Comparison of ENCODE assay signal across 8 cellular contexts in genomic region chr6:27865952-27866369, GRCh38. TPM values are rescaled to one million over a fixed set of nuclear protein-coding genes. Genes with fewer than 3 reads are reported as not detected.
DNase-seq lines count a peak whose midpoint lies in the region; ATAC-seq and TF ChIP-seq lines count a peak whose summit lies in the region.

No MANE protein-coding gene starts in this region.

- H3K4me3 Mint-ChIP-seq in CD8-positive, alpha-beta T cell: peak overlapping the region; percentile 95
- peak overlapping the region; percentile 91 for H3K4me3 Mint-ChIP-seq in MCF 10A (ENCODE audit: unreplicated experiment)

- H3K36me3 ChIP-seq in CD8-positive, alpha-beta T cell (ENCODE audit: insufficient read depth, low read length): no peaks in the 10 kb centered on the region
- H3K36me3 ChIP-seq in OCI-LY7 (ENCODE audit: insufficient read depth, low read length) (no peaks in the 10 kb centered on the region), lower lobe of right lung (no peaks in the 10 kb centered on the region), tibial nerve (no peaks in the 10 kb centered on the region)

- peaks cover 41% of the 10 kb centered on the region for H3K4me1 Mint-ChIP-seq in CD8-positive, alpha-beta T cell (ENCODE audit: low read depth)
- no peaks in the 10 kb centered on the region for H3K4me1 Mint-ChIP-seq in MCF 10A (ENCODE audit: insufficient read depth, unreplicated experiment)

- DNase-seq in CD8-positive, alpha-beta T cell: peak in 4 of 7 experiments; percentile 6 to 56 (median 24)
- DNase-seq in OCI-LY7 (ENCODE audit: low spot score): peak; percentile 92
- no peak for DNase-seq in MCF 10A (ENCODE audit: unreplicated experiment)
- no peak for DNase-seq in lower lobe of right lung
- DNase-seq in tibial nerve (ENCODE audit: low spot score in 2 of 2): no peak

- H3K9me3 ChIP-seq in CD8-positive, alpha-beta T cell (ENCODE audit: low read length): no peaks in the 10 kb centered on the region
- H3K9me3 ChIP-seq in OCI-LY7 (ENCODE audit: low read length) (no peaks in the 10 kb centered on the region), lower lobe of right lung (no peaks in the 10 kb centered on the region), tibial nerve (no peaks in the 10 kb centered on the region)

- no peak for TF ChIP-seq POLR2A in tibial nerve (IDR thresholded peaks at IDR 0.05)

- peaks cover 2% of the 10 kb centered on the region for H3K9me3 Mint-ChIP-seq in CD8-positive, alpha-beta T cell
- no peaks in the 10 kb centered on the region for H3K9me3 Mint-ChIP-seq in MCF 10A (ENCODE audit: unreplicated experiment)

- H3K27me3 ChIP-seq in CD8-positive, alpha-beta T cell (ENCODE audit: insufficient read depth, low read length): no peaks in the 10 kb centered on the region
- H3K27me3 ChIP-seq in lower lobe of right lung (ENCODE audit: low read depth): peaks cover 19% of the 10 kb centered on the region
- peaks cover 0 to 43% of the 10 kb centered on the region in 2 donors for H3K27me3 ChIP-seq in tibial nerve

- BruUV-seq in OCI-LY7 (replicated peaks; lab: Mats Ljungman, UMichigan) (no TSS peak), MCF 10A (replicated peaks; lab: Mats Ljungman, UMichigan) (no TSS peak)

- no peaks in the 10 kb centered on the region for H3K9me2 ChIP-seq in OCI-LY7 (ENCODE audit: insufficient read depth, low read length)

- H3K27ac ChIP-seq in CD8-positive, alpha-beta T cell (ENCODE audit: low read depth, low read length): peak overlapping the region; percentile 54
- H3K27ac ChIP-seq in OCI-LY7 (ENCODE audit: low read depth, low read length, poor library complexity, severe bottlenecking) (peak overlapping the region; percentile 99), lower lobe of right lung (no peak overlapping the region), tibial nerve (peak overlapping the region in 3 of 4 donors; percentile 63 to 78 (median 66))

- POLR2A ChIA-PET in CD8-positive, alpha-beta T cell (lab: Charles Lee): interaction anchor here (0.6 to 16.3 kb wide), 26 partner anchors 7 to 1845 kb away, joined by 3 to 746 read pairs (median 11); a partner anchor contains a TSS
- POLR2A ChIA-PET in OCI-LY7 (lab: Charles Lee): interaction anchor here (0.5 to 27.1 kb wide), 34 partner anchors 8 to 1840 kb away, joined by 3 to 1237 read pairs (median 6); a partner anchor contains a TSS
- POLR2A ChIA-PET in MCF 10A (lab: Yijun Ruan, JAX): interaction anchor here (0.7 to 18.7 kb wide), 46 partner anchors 8 to 1844 kb away, joined by 3 to 826 read pairs (median 6); partner anchors contain the start of gene ZKSCAN8

- H3K27me3 Mint-ChIP-seq in CD8-positive, alpha-beta T cell (ENCODE audit: low read depth): no peaks in the 10 kb centered on the region
- no peaks in the 10 kb centered on the region for H3K27me3 Mint-ChIP-seq in MCF 10A (ENCODE audit: insufficient read depth, unreplicated experiment)

- intact Hi-C loops in CD8-positive, alpha-beta T cell (cut with DNase I, micrococcal nuclease): loop anchor here (1.0 to 2.0 kb wide), 5 partner anchors 27 to 1743 kb away; partner anchors contain the start of gene ABT1 (in 1 of the 2)
- intact Hi-C loops in OCI-LY7 (cut with micrococcal nuclease; ENCODE audit: unreplicated experiment): loop anchor here (1.0 to 5.0 kb wide), 7 partner anchors 27 to 1833 kb away; a partner anchor contains a TSS
- intact Hi-C loops in MCF 10A (cut with micrococcal nuclease): loop anchor here (1.0 to 2.0 kb wide), 2 partner anchors 27 to 28 kb away; a partner anchor contains a TSS
- intact Hi-C loops in lower lobe of right lung (cut with DNase I): no loop called here

- peaks cover 14% of the 10 kb centered on the region; the same call in 1 of the 2 replicates for H3K79me2 ChIP-seq in OCI-LY7 (ENCODE audit: insufficient read depth, low read depth, low read length)

- no peak for TF ChIP-seq EP300 in tibial nerve (IDR thresholded peaks at IDR 0.05)

- ATAC-seq in CD8-positive, alpha-beta T cell: no peak
- ATAC-seq in GM21717 (IDR thresholded peaks at IDR 0.05; ENCODE audit: unreplicated experiment) (peak; percentile 11), lower lobe of right lung (peak; percentile 2 to 17), GM19397 (IDR thresholded peaks at IDR 0.05; ENCODE audit: unreplicated experiment) (no peak), GM18870 (IDR thresholded peaks at IDR 0.05; ENCODE audit: unreplicated experiment) (no peak)

- no peaks in the 10 kb centered on the region for H4K20me1 ChIP-seq in OCI-LY7 (ENCODE audit: insufficient read depth, low read length)

- CTCF ChIA-PET in CD8-positive, alpha-beta T cell (lab: Charles Lee): interaction anchor here (0.6 to 11.0 kb wide), 14 partner anchors 8 to 471 kb away, joined by 3 to 159 read pairs (median 5); a partner anchor contains a TSS
- CTCF ChIA-PET in OCI-LY7 (lab: Charles Lee; ENCODE audit: unreplicated experiment): no interaction called here
- CTCF ChIA-PET in MCF 10A (lab: Yijun Ruan, JAX): interaction anchor here (0.6 to 3.1 kb wide), 6 partner anchors 19 to 58 kb away, joined by 3 to 29 read pairs (median 6); a partner anchor contains a TSS

- peak overlapping the region; percentile 94 for H3K27ac Mint-ChIP-seq in CD8-positive, alpha-beta T cell
- no peak overlapping the region for H3K27ac Mint-ChIP-seq in MCF 10A (ENCODE audit: low read depth, unreplicated experiment)

- H3K4me3 ChIP-seq in CD8-positive, alpha-beta T cell (ENCODE audit: low read depth, low read length): peak overlapping the region; percentile 71
- H3K4me3 ChIP-seq in OCI-LY7 (ENCODE audit: low read depth, low read length, poor library complexity, severe bottlenecking): peak overlapping the region; percentile 67
- H3K4me3 ChIP-seq in lower lobe of right lung: peak overlapping the region; percentile 71
- H3K4me3 ChIP-seq in tibial nerve: peak overlapping the region; percentile 38 to 81 (median 52)

- H3K4me1 ChIP-seq in CD8-positive, alpha-beta T cell (ENCODE audit: insufficient read depth, low read length): peaks cover 17% of the 10 kb centered on the region
- peaks cover 62% of the 10 kb centered on the region for H3K4me1 ChIP-seq in OCI-LY7 (ENCODE audit: insufficient read depth, low read length, poor library complexity, severe bottlenecking)
- peaks cover 25% of the 10 kb centered on the region for H3K4me1 ChIP-seq in lower lobe of right lung
- H3K4me1 ChIP-seq in tibial nerve: peaks cover 0 to 37% (median 15%) of the 10 kb centered on the region in 4 donors

- no peak overlapping the region for H2AFZ ChIP-seq in OCI-LY7 (ENCODE audit: low read length)

- no peak for TF ChIP-seq CTCF in CD8-positive, alpha-beta T cell (IDR thresholded peaks at IDR 0.05)
- TF ChIP-seq CTCF in OCI-LY7 (conservative IDR thresholded peaks at IDR 0.05; ENCODE audit: low read length): no peak
- TF ChIP-seq CTCF in MCF 10A (IDR thresholded peaks at IDR 0.05; ENCODE audit: unreplicated experiment): no peak
- no peak for TF ChIP-seq CTCF in lower lobe of right lung (IDR thresholded peaks at IDR 0.05)
- TF ChIP-seq CTCF in tibial nerve (IDR thresholded peaks at IDR 0.05): no peak

- WGBS in tibial nerve, 2 donors: 1% methylated on average over 17 of the region's 17 CpGs

- peak overlapping the region; percentile 71 for H3K4me2 ChIP-seq in OCI-LY7 (ENCODE audit: low read length)

- peaks cover 8% of the 10 kb centered on the region for H3K36me3 Mint-ChIP-seq in CD8-positive, alpha-beta T cell
- H3K36me3 Mint-ChIP-seq in MCF 10A (ENCODE audit: insufficient read depth, unreplicated experiment): peaks cover 12% of the 10 kb centered on the region

RNA-seq across cellular contexts. Expression of gene OR2B2, which starts 46.2 kb away (rescaled TPM):
- not detected for total RNA-seq in CD8-positive, alpha-beta T cell
- not detected in 2 replicates for total RNA-seq in OCI-LY7 (2014; rRNA removed; shearing (Covaris generic))
- total RNA-seq in OCI-LY7 (2022): not detected in 2 replicates
- not detected in 2 replicates for total RNA-seq in MCF 10A (2022)
- total RNA-seq in lower lobe of right lung: not detected
- total RNA-seq in tibial nerve: not detected

Comparison
In these comparisons a context has a peak if more than half of its experiments do, and no peak if none do; other contexts are left out.
1. ATAC-seq: peak in GM21717 (single experiment) and lower lobe of right lung (2 of 2); none in CD8-positive, alpha-beta T cell (single experiment), GM19397 (single experiment) and GM18870 (single experiment).
2. DNase-seq: peak in CD8-positive, alpha-beta T cell (4 of 7) and OCI-LY7 (single experiment); none in MCF 10A (single experiment), lower lobe of right lung (single experiment) and tibial nerve (0 of 2).
3. Peak in every context shown above with its lines, with median percentiles within 50 percentile points of each other: H3K4me3 ChIP-seq.